In the genomic region with DNA sequence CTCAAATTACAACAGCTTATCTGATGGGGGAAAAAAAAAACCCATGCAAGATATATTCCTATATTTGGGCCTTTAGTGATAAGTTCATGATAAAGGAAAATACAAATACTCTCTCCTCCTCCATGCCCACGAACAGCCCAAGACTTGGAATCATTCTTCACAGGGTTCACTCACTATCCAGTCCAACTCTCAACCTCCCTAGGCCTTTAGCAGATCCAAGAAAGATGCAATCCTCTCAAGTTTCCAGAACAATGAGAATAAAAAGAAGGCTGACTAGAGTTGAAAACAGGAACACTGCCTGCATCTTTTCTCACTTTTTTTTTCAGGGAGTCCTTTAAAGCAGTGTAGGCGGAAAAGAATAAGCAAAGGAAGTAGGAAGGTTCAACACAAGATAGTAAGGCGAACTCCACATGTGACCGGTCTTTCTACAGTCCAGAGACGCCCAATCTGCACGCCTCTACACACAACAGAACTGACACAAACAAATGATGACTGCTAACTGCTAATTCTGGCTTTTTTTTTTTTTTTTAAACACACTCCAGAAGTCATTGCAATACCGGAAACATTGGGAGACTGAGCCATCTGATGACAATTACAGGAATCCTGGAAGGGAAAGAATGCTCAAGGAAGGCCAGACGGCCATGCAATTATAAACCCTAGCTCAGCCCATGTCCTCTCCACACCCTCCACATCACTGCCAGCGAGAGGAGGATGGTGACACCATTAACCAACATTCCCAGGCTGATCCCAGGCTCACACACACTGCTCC, we compare ENCODE assay signal across 14 cellular contexts.
DNase-seq lines count a peak whose midpoint lies in the region; ATAC-seq and TF ChIP-seq lines count a peak whose summit lies in the region.
"Had no signal": no experiment of that assay in that cellular context is flagged by ENCODE, and none has a peak within 500 bp of the region (broad histone marks: within the 10 kb centered on the region; RNA-seq: fewer than 3 reads in every experiment).

No MANE protein-coding gene starts in this region.

- no peak overlapping the region for H2BK5ac ChIP-seq in H9 (ENCODE audit: insufficient read length, low read length)

- no peak overlapping the region for H3T11ph ChIP-seq in H9 (ENCODE audit: low read length)

- H2AK5ac ChIP-seq in H9 (ENCODE audit: insufficient read length, low read length): no peak overlapping the region

- peak overlapping the region in 2 of 3 experiments; percentile 45 to 88; a peak in 4 of 7 replicates for H3K27ac Mint-ChIP-seq in H9
- H3K27ac Mint-ChIP-seq in immature natural killer cell: no peak overlapping the region
- H3K27ac Mint-ChIP-seq: activated naive CD8-positive, alpha-beta T cell treated with anti-CD3 and anti-CD28 coated beads for 36 hours; effector memory CD8-positive, alpha-beta T cell had no signal

- H3K79me1 ChIP-seq in H9 (ENCODE audit: insufficient read depth, low read depth, low read length, poor library complexity, severe bottlenecking): no peaks in the 10 kb centered on the region

- H4K8ac ChIP-seq in H9 (replicated peaks; ENCODE audit: insufficient read length, low read depth, low read length): no peak overlapping the region

- no peak overlapping the region for H3K56ac ChIP-seq in H9 (ENCODE audit: insufficient read length, low read depth, low read length)

- H3K4ac ChIP-seq in H9 (ENCODE audit: low read depth, low read length): no peak overlapping the region

- peaks cover 54 to 57% of the 10 kb centered on the region in 2 experiments for H3K4me1 Mint-ChIP-seq in H9
- peaks cover 18 to 56% of the 10 kb centered on the region in 2 donors for H3K4me1 Mint-ChIP-seq in immature natural killer cell
- H3K4me1 Mint-ChIP-seq: activated naive CD8-positive, alpha-beta T cell treated with anti-CD3 and anti-CD28 coated beads for 36 hours had no signal

- TF ChIP-seq CTCF in H9 (conservative IDR thresholded peaks at IDR 0.05) (no peak), coronary artery (IDR thresholded peaks at IDR 0.05) (no peak), left lung (IDR thresholded peaks at IDR 0.05) (no peak)

- no peak overlapping the region for H3K23ac ChIP-seq in H9 (ENCODE audit: insufficient read length, low read depth, low read length)

- H3K9me3 ChIP-seq in H9 (ENCODE audit: control insufficient read depth, low read depth, low read length): no peaks in the 10 kb centered on the region
- H3K9me3 ChIP-seq in left lung: no peaks in the 10 kb centered on the region
- no peaks in the 10 kb centered on the region for H3K9me3 ChIP-seq in subcutaneous abdominal adipose tissue (ENCODE audit: control insufficient read depth in 5 of 5, low read length in 5 of 5)

- H4K20me1 ChIP-seq in H9 (ENCODE audit: control insufficient read depth, insufficient read depth, insufficient read length): no peaks in the 10 kb centered on the region

- no peaks in the 10 kb centered on the region; the same call in 1 of the 2 replicates for H3K79me2 ChIP-seq in H9 (ENCODE audit: insufficient read depth, low read length)

- no peak overlapping the region for H2BK120ac ChIP-seq in H9 (ENCODE audit: low read depth, low read length, poor library complexity, severe bottlenecking)

- no peak overlapping the region for H4K91ac ChIP-seq in H9 (ENCODE audit: insufficient read length, low read depth, low read length)

- no peak overlapping the region for H2BK12ac ChIP-seq in H9 (ENCODE audit: insufficient read length, low read depth, low read length)

- H3K36me3 Mint-ChIP-seq in H9 (ENCODE audit: insufficient read depth in 1 of 3, low read depth in 3 of 3) (peaks cover 5 to 21% (median 8%) of the 10 kb centered on the region in 3 experiments; a peak in 4 of 7 replicates), immature natural killer cell (peaks cover 0 to 5% (median 0%) of the 10 kb centered on the region in 3 donors)
- H3K36me3 Mint-ChIP-seq: activated naive CD8-positive, alpha-beta T cell treated with anti-CD3 and anti-CD28 coated beads for 36 hours had no signal

- H2BK15ac ChIP-seq in H9 (ENCODE audit: low read depth, low read length): no peak overlapping the region

- WGBS in H9 (ENCODE audit: extremely low coverage, insufficient read length, low lambda C conversion rate): no CpG with 5 or more reads among the region's 9 CpGs

- intact Hi-C loops in left lung (cut with DNase I): no loop called here

- no peak overlapping the region for H3K27ac ChIP-seq in H9 (ENCODE audit: insufficient read length, low read depth, low read length)
- peak overlapping the region in 1 of 2 donors; percentile 48 for H3K27ac ChIP-seq in coronary artery
- H3K27ac ChIP-seq in left lung: peak overlapping the region in 1 of 2 donors; percentile 35
- peak overlapping the region; percentile 55 for H3K27ac ChIP-seq in subcutaneous abdominal adipose tissue (ENCODE audit: low read depth, low read length)

- H2BK20ac ChIP-seq in H9 (ENCODE audit: low read depth, low read length, poor library complexity, severe bottlenecking): no peak overlapping the region

- H3K4me3 ChIP-seq in coronary artery (no peak overlapping the region), left lung (no peak overlapping the region), subcutaneous abdominal adipose tissue (ENCODE audit: low read depth in 1 of 5, low read length in 5 of 5) (peak overlapping the region in 1 of 5 donors; percentile 29)
- H3K4me3 ChIP-seq: skin epidermis had no signal

- peak; percentile 57 for ATAC-seq in left lung
- ATAC-seq in GM18511 (IDR thresholded peaks at IDR 0.05; ENCODE audit: unreplicated experiment): no peak
- ATAC-seq: effector memory CD8-positive, alpha-beta T cell had no signal

- H3K4me3 Mint-ChIP-seq in H9: no peak overlapping the region
- no peak overlapping the region for H3K4me3 Mint-ChIP-seq in immature natural killer cell
- H3K4me3 Mint-ChIP-seq: activated naive CD8-positive, alpha-beta T cell treated with anti-CD3 and anti-CD28 coated beads for 36 hours; effector memory CD8-positive, alpha-beta T cell had no signal

- H3K4me2 ChIP-seq in H9 (ENCODE audit: insufficient read depth, insufficient read length, low read length): no peak overlapping the region

- DNase-seq in H9 (no peak), coronary artery (ENCODE audit: low spot score) (peak; percentile 75), left lung (no peak), T-helper 9 cell (no peak), immature natural killer cell (no peak), HK-2 (ENCODE audit: unreplicated experiment) (no peak)
- DNase-seq: activated CD4-positive, alpha-beta T cell treated with anti-CD3 and anti-CD28 coated beads for 48 hours; activated naive CD8-positive, alpha-beta T cell treated with anti-CD3 and anti-CD28 coated beads for 36 hours; effector memory CD8-positive, alpha-beta T cell; NCI-H510A; SHP77 had no signal

- peaks cover 13% of the 10 kb centered on the region for H3K4me1 ChIP-seq in H9 (ENCODE audit: insufficient read depth, low read length)
- H3K4me1 ChIP-seq in left lung: no peaks in the 10 kb centered on the region
- peaks cover 8 to 16% (median 12%) of the 10 kb centered on the region in 5 donors for H3K4me1 ChIP-seq in subcutaneous abdominal adipose tissue (ENCODE audit: control insufficient read depth in 5 of 5, insufficient read depth in 5 of 5, low read length in 5 of 5)

- H3K27me3 Mint-ChIP-seq in H9 (ENCODE audit: low read depth) (no peaks in the 10 kb centered on the region; the same call in 1 of the 2 replicates), immature natural killer cell (ENCODE audit: low read depth in 3 of 3) (no peaks in the 10 kb centered on the region)
- H3K27me3 Mint-ChIP-seq: activated naive CD8-positive, alpha-beta T cell treated with anti-CD3 and anti-CD28 coated beads for 36 hours; effector memory CD8-positive, alpha-beta T cell had no signal

- H3K23me2 ChIP-seq in H9 (ENCODE audit: insufficient read length, low read depth, low read length, poor library complexity, severe bottlenecking): no peaks in the 10 kb centered on the region

- no peak overlapping the region for H4K5ac ChIP-seq in H9 (ENCODE audit: insufficient read length, low read depth, low read length)

- no peaks in the 10 kb centered on the region for H3K9me3 Mint-ChIP-seq in H9
- no peaks in the 10 kb centered on the region for H3K9me3 Mint-ChIP-seq in immature natural killer cell
- H3K9me3 Mint-ChIP-seq: activated naive CD8-positive, alpha-beta T cell treated with anti-CD3 and anti-CD28 coated beads for 36 hours; effector memory CD8-positive, alpha-beta T cell had no signal

- H2AFZ ChIP-seq in H9 (ENCODE audit: low read length): no peak overlapping the region

- H3K14ac ChIP-seq in H9 (ENCODE audit: insufficient read depth, low read length): no peak overlapping the region

- H3K18ac ChIP-seq in H9 (ENCODE audit: insufficient read length, low read depth, low read length): no peak overlapping the region

- H3K27me3 ChIP-seq in H9 (ENCODE audit: insufficient read depth, low read length) (no peaks in the 10 kb centered on the region), left lung (no peaks in the 10 kb centered on the region), subcutaneous abdominal adipose tissue (ENCODE audit: control insufficient read depth in 5 of 5, insufficient read depth in 4 of 5, low read length in 5 of 5) (no peaks in the 10 kb centered on the region)

- H3K36me3 ChIP-seq in left lung (no peaks in the 10 kb centered on the region), subcutaneous abdominal adipose tissue (ENCODE audit: control insufficient read depth in 5 of 5, insufficient read depth in 5 of 5, low read length in 5 of 5) (no peaks in the 10 kb centered on the region)

- no peak overlapping the region for H3K9ac ChIP-seq in H9 (ENCODE audit: extremely low read depth, insufficient read length, low read length)
- no peak overlapping the region for H3K9ac ChIP-seq in subcutaneous abdominal adipose tissue (ENCODE audit: low read length in 5 of 5)

Comparison
In these comparisons a context has a peak if more than half of its experiments do, and no peak if none do; other contexts are left out.
1. H3K27ac Mint-ChIP-seq: peak in H9 (2 of 3); none in immature natural killer cell (0 of 6).